ENCODE assay signal across 8 cellular contexts in the genomic region with DNA sequence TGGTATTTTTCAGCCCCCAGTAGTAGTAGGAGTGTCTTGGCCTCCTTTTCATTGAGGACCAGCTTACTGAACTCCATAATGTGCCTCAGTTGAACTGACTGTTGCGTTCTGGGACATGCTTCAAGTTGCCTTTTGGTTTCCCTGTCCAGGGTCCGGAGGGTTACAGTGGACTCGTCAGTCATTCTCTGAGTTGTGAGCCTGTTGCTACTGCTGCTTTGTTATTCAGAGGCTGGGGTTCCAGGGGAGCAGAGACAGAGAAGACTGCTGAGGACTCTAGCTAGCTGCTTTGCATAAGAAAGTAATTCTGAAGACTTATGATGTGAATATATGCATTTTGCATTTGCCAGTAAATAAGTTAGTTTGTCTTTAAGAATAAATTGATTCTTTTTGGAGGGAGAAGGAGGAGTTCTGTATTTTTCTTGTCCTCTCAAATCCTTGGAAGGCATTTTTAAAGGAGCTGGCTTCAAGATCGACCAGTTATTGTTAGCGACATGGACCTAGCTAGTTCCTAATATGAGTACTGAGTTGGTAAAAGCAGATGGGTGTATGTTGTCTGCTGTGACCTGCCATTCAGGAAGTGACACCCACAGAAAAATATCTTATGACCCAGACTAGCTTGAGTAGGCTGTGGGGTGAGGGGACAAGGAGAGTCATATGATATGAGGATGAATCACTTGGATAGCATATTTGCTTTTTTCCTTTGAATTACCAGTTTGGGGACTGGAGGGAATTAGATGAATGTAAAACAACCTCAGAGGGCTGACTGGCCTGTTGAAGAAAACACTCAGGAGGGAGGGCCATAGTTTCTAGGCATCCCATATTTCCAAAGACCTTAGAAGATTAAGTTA. TPM values are rescaled to one million over a fixed set of nuclear protein-coding genes. Genes with fewer than 3 reads are reported as not detected.
DNase-seq lines count a peak whose midpoint lies in the region; ATAC-seq and TF ChIP-seq lines count a peak whose summit lies in the region.

No MANE protein-coding gene starts in this region.

- intact Hi-C loops in activated T-helper 1 cell treated with anti-CD3 and anti-CD28 coated beads, Interleukin-12 subunit alpha, Interleukin-12 subunit beta, Interleukin-2, Interleukin-4 antibody, amounts not matched to agents 30 ng/mL and 10 ng/mL and 1 ng/mL, durations not matched to agents 14 hours and 24 hours and 36 hours (cut with micrococcal nuclease), result loop anchor here (1.0 to 2.0 kb wide), 5 partner anchors 8 to 486 kb away; a partner anchor contains a TSS

- in situ Hi-C loops in KBM-7 (cut with MboI; ENCODE audit: low pct_unique_long_range_greater_than_20kb, low sequenced_read_pairs), result no loop called here

- peak; percentile 90 for ATAC-seq in GM21619 (IDR thresholded peaks at IDR 0.05; ENCODE audit: unreplicated experiment)

- DNase-seq in EH (ENCODE audit: low read depth), result peak; percentile 98
- peak; percentile 21 for DNase-seq in KBM-7
- peak; percentile 24 for DNase-seq in activated T-helper 1 cell treated with anti-CD3 and anti-CD28 coated beads, Interleukin-12 subunit alpha, Interleukin-12 subunit beta, Interleukin-2, Interleukin-4 antibody, amounts not matched to agents 30 ng/mL and 10 ng/mL and 1 ng/mL, durations not matched to agents 14 hours and 24 hours and 36 hours (ENCODE audit: low spot score)
- DNase-seq in foreskin fibroblast, result peak; percentile 94 to 96
- peak; percentile 88 for DNase-seq in renal cortical epithelial cell (ENCODE audit: low read depth)
- DNase-seq in NCI-H1092 treated with DMSO at 0.1 percent for 48 hours (lab: John Stamatoyannopoulos, UW), result no peak
- no peak for DNase-seq in NCI-H2171 (lab: John Stamatoyannopoulos, UW)

- no peaks in the 10 kb centered on the region for H3K27me3 Mint-ChIP-seq in activated T-helper 1 cell treated with anti-CD3 and anti-CD28 coated beads, Interleukin-12 subunit alpha, Interleukin-12 subunit beta, Interleukin-2, Interleukin-4 antibody, amounts not matched to agents 30 ng/mL and 10 ng/mL and 1 ng/mL, durations not matched to agents 14 hours and 24 hours and 36 hours (ENCODE audit: insufficient read depth)

- TF ChIP-seq CTCF in foreskin fibroblast (IDR thresholded peaks at IDR 0.05; ENCODE audit: low read depth, low read length), result no peak

- no peaks in the 10 kb centered on the region for H3K9me3 Mint-ChIP-seq in activated T-helper 1 cell treated with anti-CD3 and anti-CD28 coated beads, Interleukin-12 subunit alpha, Interleukin-12 subunit beta, Interleukin-2, Interleukin-4 antibody, amounts not matched to agents 30 ng/mL and 10 ng/mL and 1 ng/mL, durations not matched to agents 14 hours and 24 hours and 36 hours

- H3K4me3 ChIP-seq in foreskin fibroblast (ENCODE audit: low read depth in 1 of 2, low read length in 2 of 2), result no peak overlapping the region

- H3K4me1 Mint-ChIP-seq in activated T-helper 1 cell treated with anti-CD3 and anti-CD28 coated beads, Interleukin-12 subunit alpha, Interleukin-12 subunit beta, Interleukin-2, Interleukin-4 antibody, amounts not matched to agents 30 ng/mL and 10 ng/mL and 1 ng/mL, durations not matched to agents 14 hours and 24 hours and 36 hours (ENCODE audit: low read depth), result peaks cover 18% of the 10 kb centered on the region

- H3K36me3 Mint-ChIP-seq in activated T-helper 1 cell treated with anti-CD3 and anti-CD28 coated beads, Interleukin-12 subunit alpha, Interleukin-12 subunit beta, Interleukin-2, Interleukin-4 antibody, amounts not matched to agents 30 ng/mL and 10 ng/mL and 1 ng/mL, durations not matched to agents 14 hours and 24 hours and 36 hours (ENCODE audit: low read depth), result peaks cover 27% of the 10 kb centered on the region

- H3K4me3 Mint-ChIP-seq in activated T-helper 1 cell treated with anti-CD3 and anti-CD28 coated beads, Interleukin-12 subunit alpha, Interleukin-12 subunit beta, Interleukin-2, Interleukin-4 antibody, amounts not matched to agents 30 ng/mL and 10 ng/mL and 1 ng/mL, durations not matched to agents 14 hours and 24 hours and 36 hours, result peak overlapping the region; percentile 39

- peak overlapping the region; percentile 45 for H3K27ac Mint-ChIP-seq in activated T-helper 1 cell treated with anti-CD3 and anti-CD28 coated beads, Interleukin-12 subunit alpha, Interleukin-12 subunit beta, Interleukin-2, Interleukin-4 antibody, amounts not matched to agents 30 ng/mL and 10 ng/mL and 1 ng/mL, durations not matched to agents 14 hours and 24 hours and 36 hours

RNA-seq across cellular contexts. Expression of a gene that starts 8.3 kb away (rescaled TPM):
- 19.3 and 19.7 TPM in 2 replicates for total RNA-seq in activated T-helper 1 cell treated with anti-CD3 and anti-CD28 coated beads, Interleukin-12 subunit alpha, Interleukin-12 subunit beta, Interleukin-2, Interleukin-4 antibody, amounts not matched to agents 30 ng/mL and 10 ng/mL and 1 ng/mL, durations not matched to agents 14 hours and 24 hours and 36 hours
- total RNA-seq in renal cortical epithelial cell, result 26.9 and 34.0 TPM in 2 replicates

RNA-seq across cellular contexts. Expression of a gene that starts 15.5 kb away (rescaled TPM):
- total RNA-seq in activated T-helper 1 cell treated with anti-CD3 and anti-CD28 coated beads, Interleukin-12 subunit alpha, Interleukin-12 subunit beta, Interleukin-2, Interleukin-4 antibody, amounts not matched to agents 30 ng/mL and 10 ng/mL and 1 ng/mL, durations not matched to agents 14 hours and 24 hours and 36 hours, result 1.9 TPM in 2 replicates
- total RNA-seq in renal cortical epithelial cell, result 1.7 and 3.5 TPM in 2 replicates

RNA-seq across cellular contexts. Expression of a gene that starts 38.3 kb away (rescaled TPM):
- total RNA-seq in activated T-helper 1 cell treated with anti-CD3 and anti-CD28 coated beads, Interleukin-12 subunit alpha, Interleukin-12 subunit beta, Interleukin-2, Interleukin-4 antibody, amounts not matched to agents 30 ng/mL and 10 ng/mL and 1 ng/mL, durations not matched to agents 14 hours and 24 hours and 36 hours, result 0.66 and 0.93 TPM in 2 replicates
- total RNA-seq in renal cortical epithelial cell, result 7.5 and 8.2 TPM in 2 replicates

RNA-seq across cellular contexts. Expression of a gene that starts 59.3 kb away (rescaled TPM):
- total RNA-seq in activated T-helper 1 cell treated with anti-CD3 and anti-CD28 coated beads, Interleukin-12 subunit alpha, Interleukin-12 subunit beta, Interleukin-2, Interleukin-4 antibody, amounts not matched to agents 30 ng/mL and 10 ng/mL and 1 ng/mL, durations not matched to agents 14 hours and 24 hours and 36 hours, result not detected in 2 replicates
- total RNA-seq in renal cortical epithelial cell, result 0.35 and 3.2 TPM in 2 replicates

Comparison
In these comparisons a context has a peak if more than half of its experiments do, and no peak if none do; other contexts are left out.
1. DNase-seq: peak in EH (single experiment), KBM-7 (single experiment), activated T-helper 1 cell treated with anti-CD3 and anti-CD28 coated beads, Interleukin-12 subunit alpha, Interleukin-12 subunit beta, Interleukin-2, Interleukin-4 antibody, amounts not matched to agents 30 ng/mL and 10 ng/mL and 1 ng/mL, durations not matched to agents 14 hours and 24 hours and 36 hours (single experiment), foreskin fibroblast (2 of 2) and renal cortical epithelial cell (single experiment); none in NCI-H1092 treated with DMSO at 0.1 percent for 48 hours (single experiment) and NCI-H2171 (single experiment).